In the genomic region with DNA sequence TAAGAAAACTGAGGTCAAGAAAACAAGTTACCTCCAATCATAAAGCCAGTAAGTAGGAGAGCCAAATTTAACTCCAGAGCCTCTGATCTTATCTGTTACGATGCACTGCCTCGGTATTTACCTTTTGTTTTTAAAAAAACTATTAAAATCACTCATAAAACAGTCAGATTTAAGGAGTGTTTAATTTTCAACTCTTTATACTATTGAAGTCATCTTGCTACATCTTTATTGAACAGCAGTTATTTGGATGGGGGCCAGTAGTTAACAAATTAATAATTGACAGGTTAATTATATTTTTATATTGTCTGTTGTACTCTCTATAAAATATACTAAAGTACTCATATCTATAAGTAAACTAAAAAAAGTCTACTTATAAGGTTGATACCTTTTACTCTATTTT, we compare ENCODE assay signal across 26 cellular contexts. TPM values are rescaled to one million over a fixed set of nuclear protein-coding genes. Genes with fewer than 3 reads are reported as not detected.
"Had no signal": no experiment of that assay in that cellular context is flagged by ENCODE, and none has a peak within 500 bp of the region (broad histone marks: within the 10 kb centered on the region; RNA-seq: fewer than 3 reads in every experiment).

No MANE protein-coding gene starts in this region.

- DNase-seq: activated CD4-positive, alpha-beta memory T cell treated with anti-CD3 and anti-CD28 coated beads for 36 hours; activated CD4-positive, alpha-beta T cell treated with anti-CD3 and anti-CD28 coated beads, Interleukin-2, amount 10 ng/mL, durations not matched to agents 7 days and 5 days; activated CD4-positive, CD25-positive, alpha-beta regulatory T cell; activated CD8-positive, alpha-beta memory T cell treated with anti-CD3 and anti-CD28 coated beads for 24 hours; activated effector memory CD4-positive, alpha-beta T cell treated with anti-CD3 and anti-CD28 coated beads, Interleukin-2, amount 50 U/mL, for 16 hours; activated naive CD4-positive, alpha-beta T cell treated with Interleukin-2 at 50 U/mL for 16 hours; activated naive CD8-positive, alpha-beta T cell treated with anti-CD3 and anti-CD28 coated beads, Interleukin-2, amount 50 U/mL, for 24 hours; activated T-cell treated with anti-CD3 and anti-CD28 coated beads, Interleukin-2, amount 50 U/mL, for 4 hours; amniotic stem cell; MM.1S; NCI-H1105 treated with DMSO at 0.1 percent for 48 hours; NCI-H1436 treated with DMSO at 0.1 percent for 48 hours; NCI-H187; NCI-H2081; NCI-H510A treated with DMSO at 0.1 percent for 48 hours; NCI-H69; NK-92 treated with Interleukin-12 subunit alpha and Interleukin-12 subunit beta, amount 100 ng/mL, for 24 hours; OCI-M1; SHP77 treated with DMSO at 0.1 percent for 48 hours; T-helper 2 cell; T1000 had no signal

- ATAC-seq: activated naive CD4-positive, alpha-beta T cell treated with anti-CD3 and anti-CD28 coated beads, Interleukin-2, amount 50 U/mL, for 72 hours; activated naive CD8-positive, alpha-beta T cell treated with anti-CD3 and anti-CD28 coated beads, Interleukin-2, amount 50 U/mL, for 24 hours; activated T-cell treated with anti-CD3 and anti-CD28 coated beads, Interleukin-2, amount 50 U/mL, for 4 hours; Panc1 had no signal

- FAIRE-seq: astrocyte, TTC549 had no signal

RNA-seq across cellular contexts. Expression of a gene that starts 24.6 kb away (rescaled TPM):
- total RNA-seq: activated CD4-positive, alpha-beta memory T cell treated with anti-CD3 and anti-CD28 coated beads for 36 hours; activated CD4-positive, alpha-beta T cell treated with anti-CD3 and anti-CD28 coated beads, Interleukin-2, amount 10 ng/mL, durations not matched to agents 7 days and 5 days; activated naive CD4-positive, alpha-beta T cell treated with anti-CD3 and anti-CD28 coated beads, Interleukin-2, amount 50 U/mL, for 72 hours; astrocyte; SK-MEL-5 had no signal

RNA-seq across cellular contexts. Expression of a gene that starts 27.2 kb away (rescaled TPM):
- total RNA-seq: activated CD4-positive, alpha-beta memory T cell treated with anti-CD3 and anti-CD28 coated beads for 36 hours; activated CD4-positive, alpha-beta T cell treated with anti-CD3 and anti-CD28 coated beads, Interleukin-2, amount 10 ng/mL, durations not matched to agents 7 days and 5 days; activated naive CD4-positive, alpha-beta T cell treated with anti-CD3 and anti-CD28 coated beads, Interleukin-2, amount 50 U/mL, for 72 hours; activated T-cell treated with anti-CD3 and anti-CD28 coated beads, Interleukin-2, amount 50 U/mL, for 4 hours; astrocyte; SK-MEL-5 had no signal

RNA-seq across cellular contexts. Expression of a gene that starts 34.5 kb away (rescaled TPM):
- total RNA-seq: activated CD4-positive, alpha-beta memory T cell treated with anti-CD3 and anti-CD28 coated beads for 36 hours; activated CD4-positive, alpha-beta T cell treated with anti-CD3 and anti-CD28 coated beads, Interleukin-2, amount 10 ng/mL, durations not matched to agents 7 days and 5 days; SK-MEL-5 had no signal

RNA-seq across cellular contexts. Expression of a gene that starts 35.5 kb away (rescaled TPM):
- total RNA-seq: activated CD4-positive, alpha-beta memory T cell treated with anti-CD3 and anti-CD28 coated beads for 36 hours; activated CD4-positive, alpha-beta T cell treated with anti-CD3 and anti-CD28 coated beads, Interleukin-2, amount 10 ng/mL, durations not matched to agents 7 days and 5 days; activated naive CD4-positive, alpha-beta T cell treated with anti-CD3 and anti-CD28 coated beads, Interleukin-2, amount 50 U/mL, for 72 hours had no signal
